ENCODE assay signal across 15 cellular contexts in the genomic region with DNA sequence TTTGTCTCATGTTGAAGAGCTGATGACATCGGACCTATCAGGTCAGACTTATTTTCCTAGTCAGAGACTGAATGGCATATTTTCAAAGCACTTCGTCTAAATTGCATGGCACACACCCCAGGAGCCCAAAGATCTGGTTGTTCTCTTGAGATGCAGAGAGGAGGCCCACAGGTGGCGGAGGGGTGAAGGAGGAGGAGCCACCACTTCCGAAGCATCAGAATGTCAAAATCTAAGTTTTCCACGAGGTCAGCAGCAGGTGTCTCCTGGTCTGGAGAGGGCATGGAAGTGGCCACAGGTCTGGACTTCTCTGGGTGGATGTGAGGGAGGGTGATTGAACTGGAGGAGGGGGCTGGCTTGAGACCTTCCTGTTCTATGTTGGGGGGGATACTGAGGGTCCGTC.
"Had no signal": no experiment of that assay in that cellular context is flagged by ENCODE, and none has a peak within 500 bp of the region (broad histone marks: within the 10 kb centered on the region; RNA-seq: fewer than 3 reads in every experiment).

No MANE protein-coding gene starts in this region.

- H3K4me3 ChIP-seq: colonic mucosa, heart right ventricle, left lung, right atrium auricular region, transverse colon had no signal

- H3K27ac ChIP-seq: colonic mucosa, heart right ventricle, left lung, right atrium auricular region had no signal

- H3K9me3 Mint-ChIP-seq: T-helper 2 cell treated with Interferon-gamma antibody and Interleukin-4, amounts not matched to agents 5 μg/mL and 100 μg/mL, for 36 hours had no signal

- H3K27ac Mint-ChIP-seq: T-helper 2 cell treated with Interferon-gamma antibody and Interleukin-4, amounts not matched to agents 5 μg/mL and 100 μg/mL, for 36 hours had no signal

- DNase-seq: activated CD4-positive, alpha-beta T cell treated with anti-CD3 and anti-CD28 coated beads for 1 hour; activated CD4-positive, alpha-beta T cell treated with anti-CD3 and anti-CD28 coated beads, Interleukin-2, amount 50 U/mL, for 48 hours; activated CD8-positive, alpha-beta memory T cell treated with anti-CD3 and anti-CD28 coated beads, Interleukin-2, amount 50 U/mL, for 48 hours; colonic mucosa; effector CD8-positive, alpha-beta T cell; foreskin melanocyte; heart right ventricle; islet precursor cell; left lung; mesendoderm; posterior cingulate gyrus; SW 1271; transverse colon had no signal

- H3K9me3 ChIP-seq: colonic mucosa, heart right ventricle, left lung, right atrium auricular region, transverse colon had no signal

- H3K4me3 Mint-ChIP-seq: T-helper 2 cell treated with Interferon-gamma antibody and Interleukin-4, amounts not matched to agents 5 μg/mL and 100 μg/mL, for 36 hours had no signal

- H3K36me3 ChIP-seq: colonic mucosa, heart right ventricle, left lung, right atrium auricular region, transverse colon had no signal
